In the genomic region with DNA sequence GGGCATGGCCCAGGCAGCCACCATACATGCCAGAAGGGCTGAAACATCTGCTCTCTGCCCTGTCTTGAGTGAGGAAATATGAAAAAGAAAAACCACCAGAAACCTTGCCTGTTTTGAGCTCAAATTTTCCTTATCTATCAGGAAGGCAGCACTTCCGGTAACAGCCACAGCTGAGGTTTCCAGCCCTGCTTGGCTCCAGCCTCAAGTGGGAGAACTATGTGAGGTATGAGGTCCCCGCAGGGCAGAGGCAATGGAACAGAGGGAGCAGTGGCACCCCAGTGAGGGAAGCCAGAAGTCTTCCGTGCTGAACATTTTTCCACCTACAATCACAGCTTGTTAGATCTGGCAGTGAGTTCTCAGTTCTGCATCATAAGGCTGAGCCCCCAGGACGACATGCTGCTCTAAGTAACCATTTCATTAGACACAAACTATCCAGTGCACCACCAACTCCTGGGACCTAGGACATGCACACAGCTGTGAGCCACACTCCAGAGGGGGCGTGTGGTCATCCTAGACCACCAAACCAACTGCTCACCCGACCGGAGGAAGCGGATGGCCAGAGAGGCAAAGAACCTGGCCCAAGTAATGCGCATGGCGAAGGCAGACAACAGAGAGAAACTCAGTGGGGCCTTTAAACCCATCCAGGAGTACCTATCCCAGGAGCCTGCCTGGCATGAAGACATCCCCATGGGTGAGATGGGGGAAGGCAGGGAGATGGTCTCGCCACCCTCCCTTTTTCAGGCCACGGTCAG, we compare ENCODE assay signal across 8 cellular contexts. TPM values are rescaled to one million over a fixed set of nuclear protein-coding genes. Genes with fewer than 3 reads are reported as not detected.
A peak's percentile ranks its signal among the peaks of the same experiment; 100 is the strongest.
DNase-seq lines count a peak whose midpoint lies in the region; ATAC-seq and TF ChIP-seq lines count a peak whose summit lies in the region.

No MANE protein-coding gene starts in this region.

- no peaks in the 10 kb centered on the region for H3K9me3 ChIP-seq in mucosa of descending colon

- H3K36me3 ChIP-seq in ACC112 (ENCODE audit: insufficient read depth, low read length) (peaks cover 47% of the 10 kb centered on the region), mucosa of descending colon (ENCODE audit: low read depth) (no peaks in the 10 kb centered on the region)

- TF ChIP-seq CTCF in chondrocyte (IDR thresholded peaks at IDR 0.05) (no peak), mucosa of descending colon (IDR thresholded peaks at IDR 0.05) (no peak), GM13977 (IDR thresholded peaks at IDR 0.05; ENCODE audit: extremely low read depth, insufficient read depth, missing control alignments) (no peak)

- peaks cover 79% of the 10 kb centered on the region for H3K79me2 ChIP-seq in ACC112 (ENCODE audit: control insufficient read depth, insufficient read depth, low read length, unreplicated experiment)

- H3K27me3 ChIP-seq in ACC112 (ENCODE audit: insufficient read depth, low read length) = no peaks in the 10 kb centered on the region

- peaks cover 80% of the 10 kb centered on the region for H3K4me1 Mint-ChIP-seq in chondrocyte (ENCODE audit: low read depth)

- H3K36me3 Mint-ChIP-seq in chondrocyte (ENCODE audit: low read depth) = peaks cover 28% of the 10 kb centered on the region

- peak overlapping the region; percentile 96 for H3K27ac Mint-ChIP-seq in chondrocyte (ENCODE audit: unreplicated experiment)

- H2AFZ ChIP-seq in ACC112 (ENCODE audit: low read length, unreplicated experiment) = no peak overlapping the region

- intact Hi-C loops in mucosa of descending colon (cut with DNase I, micrococcal nuclease) = no loop called here

- in situ Hi-C loops in GM13977 (cut with MboI; ENCODE audit: low pct_unique_long_range_greater_than_20kb, low sequenced_read_pairs, unreplicated experiment) = no loop called here

- no peaks in the 10 kb centered on the region for H3K9me3 Mint-ChIP-seq in chondrocyte (ENCODE audit: low read depth)

- DNase-seq in Kasumi-1 (lab: John Stamatoyannopoulos, UW) = peak; percentile 87 to 92
- no peak for DNase-seq in chondrocyte (ENCODE audit: low spot score)
- peak in 2 of 3 donors; percentile 28 to 41 for DNase-seq in mucosa of descending colon
- no peak for DNase-seq in LoVo (ENCODE audit: low spot score)
- DNase-seq in NCI-H345 treated with DMSO at 0.1 percent for 48 hours (lab: John Stamatoyannopoulos, UW; ENCODE audit: unreplicated experiment) = no peak
- DNase-seq in GM13977 (ENCODE audit: low spot score) = no peak

- no peak overlapping the region for H3K4me3 ChIP-seq in ACC112 (ENCODE audit: low read depth, low read length)
- no peak overlapping the region for H3K4me3 ChIP-seq in mucosa of descending colon

- H3K27ac ChIP-seq in ACC112 (ENCODE audit: low read depth, low read length) = peak overlapping the region; percentile 94

- no peaks in the 10 kb centered on the region for H3K27me3 Mint-ChIP-seq in chondrocyte (ENCODE audit: low read depth)

- peak overlapping the region; percentile 10 for H3K4me3 Mint-ChIP-seq in chondrocyte (ENCODE audit: unreplicated experiment)

- H3K4me1 ChIP-seq in ACC112 (ENCODE audit: control insufficient read depth, insufficient read depth, low read length, unreplicated experiment) (peaks cover 67% of the 10 kb centered on the region), mucosa of descending colon (ENCODE audit: low read depth) (peaks cover 61% of the 10 kb centered on the region)

- ATAC-seq in mucosa of descending colon (no peak), HG02884 (IDR thresholded peaks at IDR 0.05; ENCODE audit: unreplicated experiment) (no peak)

RNA-seq across cellular contexts. Expression of a gene that starts 22.6 kb away (rescaled TPM):
- total RNA-seq in chondrocyte = 312 to 483 TPM (median 462 TPM) in 3 replicates
- 100 to 1,000 TPM; 366 to 467 (median 380) TPM for total RNA-seq in mucosa of descending colon

Comparison
In these comparisons a context has a peak if more than half of its experiments do, and no peak if none do; other contexts are left out.
1. DNase-seq: peak in Kasumi-1 (2 of 2) and mucosa of descending colon (2 of 3); none in chondrocyte (single experiment), LoVo (single experiment), NCI-H345 treated with DMSO at 0.1 percent for 48 hours (single experiment) and GM13977 (single experiment).